Comparison of ENCODE assay signal across 15 cellular contexts in genomic region chr1:55128418-55128817, GRCh38.
DNase-seq lines count a peak whose midpoint lies in the region; ATAC-seq, FAIRE-seq and TF ChIP-seq lines count a peak whose summit lies in the region.
"Had no signal": no experiment of that assay in that cellular context is flagged by ENCODE, and none has a peak within 500 bp of the region (broad histone marks: within the 10 kb centered on the region; RNA-seq: fewer than 3 reads in every experiment).

No MANE protein-coding gene starts in this region.

- H3K79me2 ChIP-seq in PC-3 (ENCODE audit: low read length) (no peaks in the 10 kb centered on the region), endothelial cell of umbilical vein (ENCODE audit: control insufficient read depth, insufficient read depth, low read length) (no peaks in the 10 kb centered on the region)

- dilution Hi-C loops in endothelial cell of umbilical vein (cut with MboI; ENCODE audit: extremely low pct_ligation_motif_present, low sequenced_read_pairs) = no loop called here

- peaks cover 31% of the 10 kb centered on the region for H3K4me1 Mint-ChIP-seq in activated CD8-positive, alpha-beta memory T cell treated with anti-CD3 and anti-CD28 coated beads, Interleukin-2, amount 10 ng/mL, durations not matched to agents 7 days and 5 days

- H3K9me1 ChIP-seq in endothelial cell of umbilical vein (replicated peaks; ENCODE audit: control insufficient read depth, extremely low read depth, insufficient read depth, low read length) = no peaks in the 10 kb centered on the region

- H3K36me3 ChIP-seq in PC-3 (ENCODE audit: low read depth, low read length) (peaks cover 76% of the 10 kb centered on the region), endothelial cell of umbilical vein (ENCODE audit: control insufficient read depth in 2 of 2, extremely low read depth in 1 of 2, insufficient read depth in 2 of 2, low read length in 2 of 2) (peaks cover 15 to 26% of the 10 kb centered on the region in 2 experiments)

- BruUV-seq in PC-3 (replicated peaks; lab: Mats Ljungman, UMichigan) = no TSS peak
- no TSS peak for BruUV-seq in endothelial cell of umbilical vein (replicated peaks; lab: Mats Ljungman, UMichigan)

- H3K27ac ChIP-seq in PC-3 (ENCODE audit: low read length) = peak overlapping the region; percentile 84
- peak overlapping the region; percentile 13 for H3K27ac ChIP-seq in endothelial cell of umbilical vein (ENCODE audit: insufficient read depth, low read depth, low read length)
- H3K27ac ChIP-seq: KMS-11, tibial nerve had no signal

- H3K4me3 Mint-ChIP-seq in activated CD8-positive, alpha-beta memory T cell treated with anti-CD3 and anti-CD28 coated beads, Interleukin-2, amount 10 ng/mL, durations not matched to agents 7 days and 5 days = peak overlapping the region; percentile 14

- ATAC-seq in activated CD8-positive, alpha-beta memory T cell treated with anti-CD3 and anti-CD28 coated beads, Interleukin-2, amount 10 ng/mL, durations not matched to agents 7 days and 5 days = peak; percentile 3
- ATAC-seq in PC-3 = no peak
- no peak for ATAC-seq in GM18858 (IDR thresholded peaks at IDR 0.05; ENCODE audit: unreplicated experiment)
- ATAC-seq in HG03097 (IDR thresholded peaks at IDR 0.05; ENCODE audit: low FRiP score, unreplicated experiment) = no peak

- no peaks in the 10 kb centered on the region for H3K27me3 Mint-ChIP-seq in activated CD8-positive, alpha-beta memory T cell treated with anti-CD3 and anti-CD28 coated beads, Interleukin-2, amount 10 ng/mL, durations not matched to agents 7 days and 5 days

- CTCF ChIA-PET in activated CD8-positive, alpha-beta memory T cell treated with anti-CD3 and anti-CD28 coated beads, Interleukin-2, amount 10 ng/mL, durations not matched to agents 7 days and 5 days (lab: Charles Lee) = interaction anchor here (0.7 to 2.1 kb wide), 2 partner anchors 11 to 94 kb away, joined by 3 to 9 read pairs; no protein-coding TSS in a partner anchor
- CTCF ChIA-PET in PC-3 (lab: Charles Lee) (no interaction called here), endothelial cell of umbilical vein (lab: Charles Lee) (interaction anchor here (0.8 to 3.9 kb wide), 2 partner anchors 9 to 149 kb away, joined by 3 to 19 read pairs; no protein-coding TSS in a partner anchor)

- no peak for DNase-seq in activated CD8-positive, alpha-beta memory T cell treated with anti-CD3 and anti-CD28 coated beads, Interleukin-2, amount 10 ng/mL, durations not matched to agents 7 days and 5 days
- no peak for DNase-seq in activated CD8-positive, alpha-beta memory T cell treated with anti-CD3 and anti-CD28 coated beads, Interleukin-2, amount 50 U/mL, for 4 hours
- DNase-seq in PC-3 (peak; percentile 29), endothelial cell of umbilical vein (ENCODE audit: low read depth, low spot score) (no peak), renal cortical epithelial cell (ENCODE audit: low read depth) (peak; percentile 98), lower leg skin (ENCODE audit: low spot score in 2 of 2) (no peak)
- DNase-seq: left colon; NCI-H2107; SHP77; stimulated activated CD4-positive, alpha-beta T cell treated with anti-CD3 and anti-CD28 coated beads, Interleukin-12 subunit alpha, Interleukin-12 subunit beta, amount 100 ng/mL, for 4 hours had no signal

- peaks cover 6% of the 10 kb centered on the region for H3F3A ChIP-seq in PC-3 (ENCODE audit: low read length, unreplicated experiment)

- no peaks in the 10 kb centered on the region for H3K9me2 ChIP-seq in PC-3 (replicated peaks; ENCODE audit: low read length)

- intact Hi-C loops in PC-3 (cut with micrococcal nuclease) (no loop called here), endothelial cell of umbilical vein (cut with micrococcal nuclease) (no loop called here), lower leg skin (cut with DNase I; ENCODE audit: low total_unique reads) (no loop called here)

- peak overlapping the region; percentile 79 for H3K27ac Mint-ChIP-seq in activated CD8-positive, alpha-beta memory T cell treated with anti-CD3 and anti-CD28 coated beads, Interleukin-2, amount 10 ng/mL, durations not matched to agents 7 days and 5 days

- no peaks in the 10 kb centered on the region for H4K20me1 ChIP-seq in PC-3 (ENCODE audit: low read length)
- H4K20me1 ChIP-seq in endothelial cell of umbilical vein (replicated peaks; ENCODE audit: control insufficient read depth, extremely low read depth, insufficient read depth, low read length) = no peaks in the 10 kb centered on the region

- TF ChIP-seq POLR2A in endothelial cell of umbilical vein (IDR thresholded peaks at IDR 0.05; ENCODE audit: low read depth, low read length) (no peak), lower leg skin (IDR thresholded peaks at IDR 0.05) (no peak)

- H2AFZ ChIP-seq in PC-3 (ENCODE audit: low read length) (no peak overlapping the region), endothelial cell of umbilical vein (ENCODE audit: low read depth, low read length) (no peak overlapping the region)

- 93 to 98% methylated on average over 4 of the region's 4 CpGs for WGBS in lower leg skin, 2 donors

- POLR2A ChIA-PET in PC-3 (lab: Charles Lee; ENCODE audit: unreplicated experiment) (no interaction called here), endothelial cell of umbilical vein (lab: Charles Lee) (no interaction called here)

- no peak for FAIRE-seq in endothelial cell of umbilical vein (lab: Jason Lieb, UNC)
- FAIRE-seq: endometrium had no signal

- no peak overlapping the region for H3K4me3 ChIP-seq in PC-3 (ENCODE audit: low read length)
- no peak overlapping the region for H3K4me3 ChIP-seq in endothelial cell of umbilical vein (replicated peaks in 1 of 3; ENCODE audit: insufficient read depth in 1 of 3, low read depth in 1 of 3, low read length in 3 of 3)
- H3K4me3 ChIP-seq in lower leg skin (ENCODE audit: low read depth, poor library complexity, severe bottlenecking) = no peak overlapping the region
- H3K4me3 ChIP-seq: tibial nerve had no signal

- TF ChIP-seq CTCF in PC-3 (conservative IDR thresholded peaks at IDR 0.05; ENCODE audit: low read depth, low read length) (no peak), endothelial cell of umbilical vein (IDR thresholded peaks at IDR 0.05; ENCODE audit: extremely low read depth in 1 of 2, insufficient read depth in 1 of 2, low read depth in 1 of 2, low read length in 2 of 2) (no peak), lower leg skin (IDR thresholded peaks at IDR 0.05) (no peak)

- H3K36me3 Mint-ChIP-seq in activated CD8-positive, alpha-beta memory T cell treated with anti-CD3 and anti-CD28 coated beads, Interleukin-2, amount 10 ng/mL, durations not matched to agents 7 days and 5 days = peaks cover 66% of the 10 kb centered on the region

- no peaks in the 10 kb centered on the region for H3K9me3 Mint-ChIP-seq in activated CD8-positive, alpha-beta memory T cell treated with anti-CD3 and anti-CD28 coated beads, Interleukin-2, amount 10 ng/mL, durations not matched to agents 7 days and 5 days (ENCODE audit: low read depth)

- no peaks in the 10 kb centered on the region for H3K27me3 ChIP-seq in PC-3 (ENCODE audit: low read length)
- no peaks in the 10 kb centered on the region for H3K27me3 ChIP-seq in endothelial cell of umbilical vein (ENCODE audit: control insufficient read depth in 2 of 2, insufficient read depth in 2 of 2, low read length in 2 of 2)
- H3K27me3 ChIP-seq: tibial nerve had no signal

- H3K9me3 ChIP-seq in PC-3 (ENCODE audit: low read length) = no peaks in the 10 kb centered on the region
- H3K9me3 ChIP-seq in endothelial cell of umbilical vein (replicated peaks; ENCODE audit: control insufficient read depth, insufficient read depth, low read length) = no peaks in the 10 kb centered on the region
- H3K9me3 ChIP-seq: tibial nerve had no signal

- H3K9ac ChIP-seq in PC-3 (ENCODE audit: low read length) (peak overlapping the region; percentile 35; the same call in 1 of the 2 replicates), endothelial cell of umbilical vein (replicated peaks; ENCODE audit: extremely low read depth, insufficient read depth, low read length) (no peak overlapping the region)
- H3K9ac ChIP-seq: KMS-11 had no signal

- H3K4me2 ChIP-seq in PC-3 (ENCODE audit: low read length) (peak overlapping the region; percentile 13; the same call in 1 of the 2 replicates), endothelial cell of umbilical vein (ENCODE audit: insufficient read depth, low read length) (no peak overlapping the region)
- H3K4me2 ChIP-seq: KMS-11 had no signal

- peaks cover 32% of the 10 kb centered on the region for H3K4me1 ChIP-seq in PC-3 (ENCODE audit: insufficient read depth, low read length)
- H3K4me1 ChIP-seq in endothelial cell of umbilical vein (ENCODE audit: control insufficient read depth, extremely low read depth, insufficient read depth, low read length) = peaks cover 21% of the 10 kb centered on the region
- H3K4me1 ChIP-seq: tibial nerve had no signal

TF ChIP-seq in endothelial cell of umbilical vein, 7 proteins besides CTCF, POLR2A, EP300 and RAD21:
- no peak for TF ChIP-seq MAX (IDR thresholded peaks at IDR 0.05; ENCODE audit: insufficient read depth, insufficient read length)
- no peak for TF ChIP-seq JUN (IDR thresholded peaks at IDR 0.05; ENCODE audit: borderline replicate concordance, insufficient read depth, insufficient read length, low read depth)
- TF ChIP-seq POLR2AphosphoS5 (IDR thresholded peaks at IDR 0.05; ENCODE audit: insufficient read depth, low read depth, low read length) = no peak
- TF ChIP-seq GATA2 (IDR thresholded peaks at IDR 0.05; ENCODE audit: insufficient read depth, insufficient read length, low read depth, low read length) = no peak
- TF ChIP-seq FOS (IDR thresholded peaks at IDR 0.05; ENCODE audit: borderline replicate concordance, insufficient read depth, low read length) = no peak
- no peak for TF ChIP-seq MYC (IDR thresholded peaks at IDR 0.05; ENCODE audit: low read depth, low read length)
- TF ChIP-seq EZH2 (IDR thresholded peaks at IDR 0.05; ENCODE audit: borderline replicate concordance, low read depth, low read length, severe bottlenecking) = no peak

Comparison
In these comparisons a context has a peak if more than half of its experiments do, and no peak if none do; other contexts are left out.
1. DNase-seq: peak in PC-3 (single experiment) and renal cortical epithelial cell (single experiment); none in activated CD8-positive, alpha-beta memory T cell treated with anti-CD3 and anti-CD28 coated beads, Interleukin-2, amount 10 ng/mL, durations not matched to agents 7 days and 5 days (single experiment), activated CD8-positive, alpha-beta memory T cell treated with anti-CD3 and anti-CD28 coated beads, Interleukin-2, amount 50 U/mL, for 4 hours (single experiment), endothelial cell of umbilical vein (single experiment) and lower leg skin (0 of 2).